In genomic region chr3:28758115-28758514, GRCh38 we compare ENCODE assay signal across 34 cellular contexts.
"Had no signal": no experiment of that assay in that cellular context is flagged by ENCODE, and none has a peak within 500 bp of the region (broad histone marks: within the 10 kb centered on the region; RNA-seq: fewer than 3 reads in every experiment).

No MANE protein-coding gene starts in this region.

- ATAC-seq: activated naive CD4-positive, alpha-beta T cell treated with anti-CD3 and anti-CD28 coated beads, Interleukin-2, amount 50 U/mL, for 72 hours; activated naive CD8-positive, alpha-beta T cell treated with anti-CD3 and anti-CD28 coated beads, Interleukin-2, amount 50 U/mL, for 24 hours; activated T-cell treated with anti-CD3 and anti-CD28 coated beads, Interleukin-2, amount 50 U/mL, for 4 hours; activated T-cell treated with anti-CD3 and anti-CD28 coated beads, Interleukin-2, amount 50 U/mL, for 72 hours; activated T-helper 17 cell treated with anti-CD3 and anti-CD28 coated beads, Interleukin-2, amount 50 U/mL, for 72 hours; body of pancreas had no signal

- H3K4me3 ChIP-seq: adrenal gland, ascending aorta, body of pancreas, breast epithelium, cardiac muscle cell had no signal

- DNase-seq: activated effector memory CD4-positive, alpha-beta T cell treated with anti-CD3 and anti-CD28 coated beads, Interleukin-2, amount 50 U/mL, for 16 hours; activated effector memory CD4-positive, alpha-beta T cell treated with Interleukin-2 at 50 U/mL for 16 hours; activated gamma-delta T cell; activated gamma-delta T cell treated with Interleukin-2 at 50 U/mL for 16 hours; activated naive CD4-positive, alpha-beta T cell; activated naive CD4-positive, alpha-beta T cell treated with anti-CD3 and anti-CD28 coated beads for 36 hours; activated naive CD4-positive, alpha-beta T cell treated with anti-CD3 and anti-CD28 coated beads, Interleukin-2, amount 10 ng/mL, durations not matched to agents 7 days and 5 days; activated naive CD4-positive, alpha-beta T cell treated with anti-CD3 and anti-CD28 coated beads, Interleukin-2, amount 50 U/mL, for 16 hours; activated naive CD4-positive, alpha-beta T cell treated with Interleukin-2 at 50 U/mL for 16 hours; activated naive CD8-positive, alpha-beta T cell treated with anti-CD3 and anti-CD28 coated beads for 36 hours; activated naive CD8-positive, alpha-beta T cell treated with anti-CD3 and anti-CD28 coated beads, Interleukin-2, amount 10 ng/mL, durations not matched to agents 7 days and 5 days; activated naive CD8-positive, alpha-beta T cell treated with anti-CD3 and anti-CD28 coated beads, Interleukin-2, amount 50 U/mL, for 24 hours; activated T-cell treated with anti-CD3 and anti-CD28 coated beads, Interleukin-2, amount 50 U/mL, for 1 hour; activated T-cell treated with anti-CD3 and anti-CD28 coated beads, Interleukin-2, amount 50 U/mL, for 24 hours; activated T-cell treated with anti-CD3 and anti-CD28 coated beads, Interleukin-2, amount 50 U/mL, for 4 hours; activated T-cell treated with anti-CD3 and anti-CD28 coated beads, Interleukin-2, amount 50 U/mL, for 48 hours; activated T-cell treated with anti-CD3 and anti-CD28 coated beads, Interleukin-2, amount 50 U/mL, for 72 hours; adrenal gland; amniotic stem cell; amygdala; anterior cingulate cortex; aorta; body of pancreas; brain microvascular endothelial cell; caudate nucleus; central memory CD4-positive, alpha-beta T cell; cerebellar nuclear complex had no signal

- H3K27ac ChIP-seq: adrenal gland, ascending aorta, body of pancreas, brain microvascular endothelial cell, breast epithelium, cardiac muscle cell had no signal

- H3K4me1 ChIP-seq: adrenal gland, ascending aorta, breast epithelium had no signal

- H3K9me3 ChIP-seq: adrenal gland, ascending aorta, body of pancreas had no signal

- H3K27me3 ChIP-seq: adrenal gland, ascending aorta, body of pancreas, brain microvascular endothelial cell, breast epithelium, cardiac muscle cell had no signal

- H3K36me3 ChIP-seq: adrenal gland, ascending aorta, brain microvascular endothelial cell, breast epithelium, cardiac muscle cell had no signal

- FAIRE-seq: astrocyte, bronchial epithelial cell had no signal
